ENCODE assay signal across 18 cellular contexts in the genomic region with DNA sequence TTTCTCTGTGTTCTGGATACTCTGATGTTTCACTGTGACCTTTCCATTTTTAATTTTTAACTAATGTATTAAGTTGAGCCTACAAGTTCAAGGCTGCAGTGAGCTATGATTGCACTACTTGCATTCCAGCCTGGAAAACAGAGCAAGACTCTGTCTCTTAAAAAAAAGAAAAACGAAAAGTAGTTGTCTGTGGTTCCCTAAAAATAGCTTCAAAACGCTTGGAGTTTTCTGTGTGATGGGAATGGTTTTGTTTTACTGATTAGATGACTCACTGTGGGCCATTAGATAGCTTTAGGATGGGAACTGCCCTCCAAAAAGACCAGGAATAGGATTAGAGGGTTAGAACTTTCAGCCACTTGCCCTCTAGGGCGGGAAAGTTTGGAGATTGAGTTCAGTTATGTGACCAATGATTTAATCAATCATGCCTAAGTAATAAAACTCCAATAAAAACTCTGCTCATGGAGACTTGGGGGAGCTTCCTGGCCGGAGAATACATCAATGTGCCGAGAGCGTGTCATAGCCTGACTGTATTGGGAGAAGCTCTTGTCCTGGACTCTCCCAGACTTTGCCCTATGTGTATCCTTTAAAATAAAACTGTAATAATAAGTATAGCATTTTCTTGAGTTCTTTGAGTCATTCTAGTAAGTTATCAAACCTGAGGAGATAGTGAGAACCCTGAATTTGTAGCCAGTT.
DNase-seq lines count a peak whose midpoint lies in the region; TF ChIP-seq lines count a peak whose summit lies in the region.
"Had no signal": no experiment of that assay in that cellular context is flagged by ENCODE, and none has a peak within 500 bp of the region (broad histone marks: within the 10 kb centered on the region; RNA-seq: fewer than 3 reads in every experiment).

No MANE protein-coding gene starts in this region.

- no peaks in the 10 kb centered on the region; the same call in 1 of the 2 replicates for H3K4me1 ChIP-seq in HUES64 (ENCODE audit: insufficient read depth, low read length)
- no peaks in the 10 kb centered on the region for H3K4me1 ChIP-seq in mesenchymal stem cell (ENCODE audit: control insufficient read depth, insufficient read depth, low read depth, low read length)
- H3K4me1 ChIP-seq: ascending aorta, uterus had no signal

- H3K36me3 ChIP-seq in BJ (ENCODE audit: control insufficient read depth, insufficient read depth, low read length), result no peaks in the 10 kb centered on the region
- H3K36me3 ChIP-seq in HUES64 (ENCODE audit: insufficient read depth, low read length), result no peaks in the 10 kb centered on the region
- H3K36me3 ChIP-seq in mesenchymal stem cell (ENCODE audit: control insufficient read depth in 1 of 2, insufficient read depth in 2 of 2, low read depth in 1 of 2, low read length in 2 of 2), result peaks cover 0 to 4% of the 10 kb centered on the region in 2 experiments
- H3K36me3 ChIP-seq: ascending aorta, uterus had no signal

- POLR2A ChIA-PET in BJ (lab: Charles Lee) (no interaction called here), RWPE1 (lab: Yijun Ruan, JAX; ENCODE audit: low non-redundant PET) (no interaction called here)

- no peak overlapping the region for H2BK12ac ChIP-seq in mesenchymal stem cell (ENCODE audit: low read length in 2 of 2)

- H3K9me3 ChIP-seq in HUES64 (ENCODE audit: insufficient read depth, low read depth, low read length) (peaks cover 18% of the 10 kb centered on the region), mesenchymal stem cell (ENCODE audit: control insufficient read depth, low read length) (no peaks in the 10 kb centered on the region)

- H3K23ac ChIP-seq in mesenchymal stem cell (ENCODE audit: low read length in 2 of 2), result no peak overlapping the region

- no peak overlapping the region for H3K9ac ChIP-seq in HUES64 (ENCODE audit: low read depth, low read length)
- H3K9ac ChIP-seq in mesenchymal stem cell (ENCODE audit: low read length), result no peak overlapping the region

- no peak overlapping the region for H3K4ac ChIP-seq in mesenchymal stem cell (ENCODE audit: low read depth in 1 of 2, low read length in 2 of 2)

- H4K91ac ChIP-seq in mesenchymal stem cell (ENCODE audit: low read length), result no peak overlapping the region

- TF ChIP-seq CTCF in BJ (IDR thresholded peaks at IDR 0.05; ENCODE audit: insufficient read depth, low read depth, low read length) (no peak), RWPE1 (conservative IDR thresholded peaks at IDR 0.05; ENCODE audit: low read depth) (no peak)

- no peak overlapping the region for H4K8ac ChIP-seq in mesenchymal stem cell (ENCODE audit: low read length)

- no peak overlapping the region for H2BK15ac ChIP-seq in mesenchymal stem cell (ENCODE audit: low read depth, poor library complexity, severe bottlenecking)

- no peak overlapping the region for H2AFZ ChIP-seq in mesenchymal stem cell (ENCODE audit: low read depth, low read length)

- 66% methylated on average over 6 of the region's 6 CpGs for WGBS in HUES64
- WGBS in mesenchymal stem cell, result 50% methylated on average over 4 of the region's 6 CpGs

- H3K79me1 ChIP-seq in mesenchymal stem cell (replicated peaks; ENCODE audit: low read length, poor library complexity, severe bottlenecking), result no peaks in the 10 kb centered on the region

- no peak overlapping the region for H2BK120ac ChIP-seq in mesenchymal stem cell (ENCODE audit: low read depth, low read length)

- DNase-seq in BJ (ENCODE audit: low read depth) (peak; percentile 39), dedifferentiated amniotic fluid mesenchymal stem cell (ENCODE audit: extremely low spot score) (peak; percentile 34), mesenchymal stem cell (peak; percentile 48), NCI-H1105 (lab: John Stamatoyannopoulos, UW) (no peak), inferior parietal cortex (ENCODE audit: extremely low spot score) (no peak), RWPE1 (ENCODE audit: low spot score) (no peak), LoVo (ENCODE audit: low spot score) (no peak)
- DNase-seq: activated CD4-positive, alpha-beta T cell treated with anti-CD3 and anti-CD28 coated beads, Interleukin-2, amount 10 ng/mL, durations not matched to agents 7 days and 5 days; AML-193; naive B cell; NCI-H187; NCI-H446 treated with DMSO at 0.1 percent for 48 hours; NK-92 treated with Interleukin-12 subunit alpha and Interleukin-12 subunit beta, amount 100 ng/mL, for 24 hours; stimulated activated CD8-positive, alpha-beta memory T cell treated with anti-CD3 and anti-CD28 coated beads, Interleukin-4, amount 100 ng/mL, for 48 hours; uterus had no signal

- CTCF ChIA-PET in BJ (lab: Yijun Ruan, JAX) (interaction anchor here (1.4 to 2.0 kb wide), 2 partner anchors 23 to 45 kb away, joined by 3 to 4 read pairs; no protein-coding TSS in a partner anchor), RWPE1 (lab: Yijun Ruan, JAX) (interaction anchor here (0.6 kb wide), 1 partner anchor 26 kb away, joined by 3 read pairs; no protein-coding TSS in a partner anchor)

- H3K4me3 ChIP-seq in BJ (ENCODE audit: low read depth, low read length), result no peak overlapping the region
- no peak overlapping the region for H3K4me3 ChIP-seq in HUES64 (ENCODE audit: low read length)
- no peak overlapping the region for H3K4me3 ChIP-seq in mesenchymal stem cell (ENCODE audit: insufficient read depth in 1 of 2, low read depth in 1 of 2, low read length in 2 of 2)
- H3K4me3 ChIP-seq: ascending aorta, skin epidermis, uterus had no signal

- no peak overlapping the region for H3K4me2 ChIP-seq in mesenchymal stem cell (ENCODE audit: low read length, poor library complexity, severe bottlenecking)

- no peak overlapping the region for H2BK5ac ChIP-seq in mesenchymal stem cell (ENCODE audit: low read depth, low read length, poor library complexity, severe bottlenecking)

- no peak overlapping the region for H3K14ac ChIP-seq in mesenchymal stem cell (ENCODE audit: low read length in 2 of 2)

- no peaks in the 10 kb centered on the region for H3K27me3 ChIP-seq in BJ (ENCODE audit: control insufficient read depth, insufficient read depth, low read length)
- no peaks in the 10 kb centered on the region for H3K27me3 ChIP-seq in HUES64 (ENCODE audit: insufficient read depth, low read length)
- H3K27me3 ChIP-seq in mesenchymal stem cell (ENCODE audit: control insufficient read depth in 1 of 2, insufficient read depth in 1 of 2, low read length in 2 of 2), result no peaks in the 10 kb centered on the region
- H3K27me3 ChIP-seq: ascending aorta, uterus had no signal

- no peak overlapping the region for H2AK5ac ChIP-seq in mesenchymal stem cell (ENCODE audit: low read length, severe bottlenecking)

- no peak overlapping the region for H3K18ac ChIP-seq in mesenchymal stem cell (ENCODE audit: low read depth in 1 of 2, low read length in 2 of 2)

- H3K27ac ChIP-seq in HUES64 (ENCODE audit: low read depth, low read length) (peak overlapping the region; percentile 1; the same call in 1 of the 2 replicates), mesenchymal stem cell (ENCODE audit: low read length, poor library complexity, severe bottlenecking) (no peak overlapping the region), RWPE1 (no peak overlapping the region)
- H3K27ac ChIP-seq: ascending aorta, uterus had no signal

Comparison
In these comparisons a context has a peak if more than half of its experiments do, and no peak if none do; other contexts are left out.
1. DNase-seq: peak in BJ (single experiment), dedifferentiated amniotic fluid mesenchymal stem cell (single experiment) and mesenchymal stem cell (single experiment); none in NCI-H1105 (single experiment), inferior parietal cortex (single experiment), RWPE1 (single experiment) and LoVo (single experiment).